In genomic region chr3:11605398-11605797, GRCh38 we compare ENCODE assay signal across 16 cellular contexts. TPM values are rescaled to one million over a fixed set of nuclear protein-coding genes. Genes with fewer than 3 reads are reported as not detected.
DNase-seq lines count a peak whose midpoint lies in the region; ATAC-seq and TF ChIP-seq lines count a peak whose summit lies in the region.
"Had no signal": no experiment of that assay in that cellular context is flagged by ENCODE, and none has a peak within 500 bp of the region (broad histone marks: within the 10 kb centered on the region; RNA-seq: fewer than 3 reads in every experiment).

No MANE protein-coding gene starts in this region.

- no peak overlapping the region for H3K4me3 Mint-ChIP-seq in CD8-positive, alpha-beta T cell
- H3K4me3 Mint-ChIP-seq: activated naive CD8-positive, alpha-beta T cell treated with anti-CD3 and anti-CD28 coated beads, Interleukin-2, amount 10 ng/mL, durations not matched to agents 7 days and 5 days; T-helper 1 cell treated with Interleukin-12 subunit alpha and Interleukin-12 subunit beta and Interleukin-4 antibody, amounts not matched to agents 30 μg/mL and 1 μg/mL, for 36 hours had no signal

- ATAC-seq in CD8-positive, alpha-beta T cell, result no peak
- ATAC-seq in GM21576 (IDR thresholded peaks at IDR 0.05; ENCODE audit: unreplicated experiment), result no peak

- no peak overlapping the region for H3K27ac ChIP-seq in CD8-positive, alpha-beta T cell (ENCODE audit: low read depth, low read length)
- H3K27ac ChIP-seq in SU-DHL-6 (ENCODE audit: low read depth, low read length) (peak overlapping the region; percentile 74), hepatocyte (peak overlapping the region; percentile 50), smooth muscle cell (ENCODE audit: low read depth) (peak overlapping the region; percentile 97)
- H3K27ac ChIP-seq: BLaER1 treated with 17β-estradiol and CSF1 and Interleukin-3, amounts not matched to agents 10 nM and 100 nM; RWPE1 had no signal

- peaks cover 75% of the 10 kb centered on the region for H3K4me1 Mint-ChIP-seq in CD8-positive, alpha-beta T cell (ENCODE audit: low read depth)

- H3K27ac Mint-ChIP-seq in CD8-positive, alpha-beta T cell, result peak overlapping the region; percentile 53
- H3K27ac Mint-ChIP-seq: activated naive CD8-positive, alpha-beta T cell treated with anti-CD3 and anti-CD28 coated beads, Interleukin-2, amount 10 ng/mL, durations not matched to agents 7 days and 5 days; T-helper 1 cell treated with Interleukin-12 subunit alpha and Interleukin-12 subunit beta and Interleukin-4 antibody, amounts not matched to agents 30 μg/mL and 1 μg/mL, for 36 hours had no signal

- H3K36me3 Mint-ChIP-seq in CD8-positive, alpha-beta T cell, result peaks cover 49% of the 10 kb centered on the region

- no peak overlapping the region for H3K9ac ChIP-seq in SU-DHL-6 (ENCODE audit: low read length)
- H3K9ac ChIP-seq in smooth muscle cell (ENCODE audit: low read depth), result peak overlapping the region; percentile 36
- H3K9ac ChIP-seq: BLaER1 treated with 17β-estradiol and CSF1 and Interleukin-3, amounts not matched to agents 10 nM and 100 nM had no signal

- H3K27me3 ChIP-seq in CD8-positive, alpha-beta T cell (ENCODE audit: insufficient read depth, low read length), result no peaks in the 10 kb centered on the region
- H3K27me3 ChIP-seq in SU-DHL-6 (ENCODE audit: low read length) (no peaks in the 10 kb centered on the region), hepatocyte (no peaks in the 10 kb centered on the region), smooth muscle cell (ENCODE audit: low read depth) (no peaks in the 10 kb centered on the region)
- H3K27me3 ChIP-seq: BLaER1 treated with 17β-estradiol and CSF1 and Interleukin-3, amounts not matched to agents 10 nM and 100 nM had no signal

- peaks cover 7% of the 10 kb centered on the region for H3K4me1 ChIP-seq in CD8-positive, alpha-beta T cell (ENCODE audit: insufficient read depth, low read length)
- peaks cover 62% of the 10 kb centered on the region for H3K4me1 ChIP-seq in hepatocyte (ENCODE audit: insufficient read depth)
- peaks cover 76% of the 10 kb centered on the region for H3K4me1 ChIP-seq in smooth muscle cell (ENCODE audit: low read depth)

- H3K4me3 ChIP-seq in CD8-positive, alpha-beta T cell (ENCODE audit: low read depth, low read length), result no peak overlapping the region
- H3K4me3 ChIP-seq in SU-DHL-6 (ENCODE audit: insufficient read depth, low read length, poor library complexity, severe bottlenecking) (no peak overlapping the region), hepatocyte (no peak overlapping the region), smooth muscle cell (no peak overlapping the region)
- H3K4me3 ChIP-seq: BLaER1 treated with 17β-estradiol and CSF1 and Interleukin-3, amounts not matched to agents 10 nM and 100 nM had no signal

- H3K9me2 ChIP-seq in SU-DHL-6 (replicated peaks; ENCODE audit: insufficient read depth, low read length) (no peaks in the 10 kb centered on the region), hepatocyte (replicated peaks; ENCODE audit: insufficient read depth) (no peaks in the 10 kb centered on the region)

- no peaks in the 10 kb centered on the region for H3K9me3 ChIP-seq in CD8-positive, alpha-beta T cell (ENCODE audit: low read length)
- H3K9me3 ChIP-seq in SU-DHL-6 (ENCODE audit: insufficient read depth, low read length) (no peaks in the 10 kb centered on the region), hepatocyte (ENCODE audit: low read depth) (no peaks in the 10 kb centered on the region), smooth muscle cell (replicated peaks; ENCODE audit: low read depth) (no peaks in the 10 kb centered on the region)

- intact Hi-C loops in CD8-positive, alpha-beta T cell (cut with DNase I, micrococcal nuclease), result loop anchor here in 1 of 2 experiments (5.0 kb wide), 1 partner anchor 37 kb away; the partner anchor contains the start of gene VGLL4

- H3K79me2 ChIP-seq in SU-DHL-6 (ENCODE audit: insufficient read depth, low read length) (peaks cover 80% of the 10 kb centered on the region), hepatocyte (peaks cover 92% of the 10 kb centered on the region), smooth muscle cell (ENCODE audit: low read depth) (peaks cover 84% of the 10 kb centered on the region)

- H3K36me3 ChIP-seq in CD8-positive, alpha-beta T cell (ENCODE audit: insufficient read depth, low read length), result peaks cover 13% of the 10 kb centered on the region
- H3K36me3 ChIP-seq in SU-DHL-6 (ENCODE audit: low read length) (no peaks in the 10 kb centered on the region), hepatocyte (replicated peaks; ENCODE audit: insufficient read depth, low read depth) (no peaks in the 10 kb centered on the region), smooth muscle cell (ENCODE audit: low read depth) (no peaks in the 10 kb centered on the region)

- WGBS in hepatocyte (ENCODE audit: low lambda C conversion rate, missing lambda C conversion rate), result 89% methylated on average over 1 of the region's 1 CpG
- WGBS in smooth muscle cell (ENCODE audit: low lambda C conversion rate), result 87% methylated on average over 1 of the region's 1 CpG

- no peak for TF ChIP-seq CTCF in CD8-positive, alpha-beta T cell (IDR thresholded peaks at IDR 0.05)
- TF ChIP-seq CTCF in SU-DHL-6 (IDR thresholded peaks at IDR 0.05; ENCODE audit: insufficient read depth, low read length, poor library complexity, severe bottlenecking), result no peak
- no peak for TF ChIP-seq CTCF in hepatocyte (IDR thresholded peaks at IDR 0.05; ENCODE audit: poor library complexity)
- TF ChIP-seq CTCF in smooth muscle cell (IDR thresholded peaks at IDR 0.05; ENCODE audit: borderline replicate concordance, insufficient read depth, poor library complexity, severe bottlenecking), result no peak

- no peaks in the 10 kb centered on the region for H4K20me1 ChIP-seq in SU-DHL-6 (ENCODE audit: low read depth, low read length)
- peaks cover 64% of the 10 kb centered on the region for H4K20me1 ChIP-seq in hepatocyte (ENCODE audit: insufficient read depth, poor library complexity, severe bottlenecking)
- peaks cover 21% of the 10 kb centered on the region for H4K20me1 ChIP-seq in smooth muscle cell (ENCODE audit: low read depth)

- CTCF ChIA-PET in CD8-positive, alpha-beta T cell (lab: Charles Lee), result no interaction called here

- H3F3A ChIP-seq in SU-DHL-6 (ENCODE audit: insufficient read depth), result peaks cover 56% of the 10 kb centered on the region
- H3F3A ChIP-seq in smooth muscle cell (ENCODE audit: low read depth), result peaks cover 57% of the 10 kb centered on the region

- H2AFZ ChIP-seq in SU-DHL-6 (ENCODE audit: low read depth, low read length, severe bottlenecking) (no peak overlapping the region), hepatocyte (no peak overlapping the region), smooth muscle cell (ENCODE audit: low read depth) (no peak overlapping the region)

- H3K4me2 ChIP-seq in SU-DHL-6 (ENCODE audit: low read depth, low read length, poor library complexity, severe bottlenecking) (peak overlapping the region; percentile 19), hepatocyte (no peak overlapping the region), smooth muscle cell (peak overlapping the region; percentile 36)

- no peaks in the 10 kb centered on the region for H3K27me3 Mint-ChIP-seq in CD8-positive, alpha-beta T cell (ENCODE audit: low read depth)
- H3K27me3 Mint-ChIP-seq: activated naive CD8-positive, alpha-beta T cell treated with anti-CD3 and anti-CD28 coated beads, Interleukin-2, amount 10 ng/mL, durations not matched to agents 7 days and 5 days had no signal

- no peak for DNase-seq in CD8-positive, alpha-beta T cell
- no peak for DNase-seq in hepatocyte (ENCODE audit: low spot score)
- no peak for DNase-seq in smooth muscle cell (lab: John Stamatoyannopoulos, UW; ENCODE audit: unreplicated experiment)
- DNase-seq in activated T-cell treated with anti-CD3 and anti-CD28 coated beads, Interleukin-2, amount 50 U/mL, for 1 hour, result no peak
- no peak for DNase-seq in NCI-H128 (lab: John Stamatoyannopoulos, UW; ENCODE audit: unreplicated experiment)
- DNase-seq in HPDE6-E6E7 (ENCODE audit: extremely low spot score), result no peak
- DNase-seq: activated naive CD8-positive, alpha-beta T cell treated with anti-CD3 and anti-CD28 coated beads, Interleukin-2, amount 10 ng/mL, durations not matched to agents 7 days and 5 days; cerebellar nuclear complex; DMS79; NCI-H2107; stimulated activated CD4-positive, alpha-beta T cell treated with anti-CD3 and anti-CD28 coated beads, Interleukin-2, amount 100 ng/mL, for 24 hours had no signal

- POLR2A ChIA-PET in CD8-positive, alpha-beta T cell (lab: Charles Lee), result no interaction called here

- no peaks in the 10 kb centered on the region for H3K9me3 Mint-ChIP-seq in CD8-positive, alpha-beta T cell
- H3K9me3 Mint-ChIP-seq: activated naive CD8-positive, alpha-beta T cell treated with anti-CD3 and anti-CD28 coated beads, Interleukin-2, amount 10 ng/mL, durations not matched to agents 7 days and 5 days; T-helper 1 cell treated with Interleukin-12 subunit alpha and Interleukin-12 subunit beta and Interleukin-4 antibody, amounts not matched to agents 30 μg/mL and 1 μg/mL, for 36 hours had no signal

RNA-seq across cellular contexts. Expression of gene VGLL4, which starts 38.3 kb away (rescaled TPM):
- total RNA-seq in CD8-positive, alpha-beta T cell, result 10 to 100 TPM; 13.8 to 14.1 TPM
- total RNA-seq in hepatocyte, result 99.3 and 109 TPM in 2 replicates
- 57.9 and 70.5 TPM in 2 replicates for polyA plus RNA-seq in hepatocyte
- 109 and 149 TPM in 2 replicates for total RNA-seq in smooth muscle cell
- polyA plus RNA-seq in smooth muscle cell, result 64.3 and 72.0 TPM in 2 replicates
